Comparison of ENCODE assay signal across 8 cellular contexts in genomic region chr16:3645504-3646347, GRCh38. TPM values are rescaled to one million over a fixed set of nuclear protein-coding genes. Genes with fewer than 3 reads are reported as not detected.
A peak's percentile ranks its signal among the peaks of the same experiment; 100 is the strongest.
DNase-seq lines count a peak whose midpoint lies in the region; ATAC-seq and TF ChIP-seq lines count a peak whose summit lies in the region.

No MANE protein-coding gene starts in this region.

- H3K36me3 Mint-ChIP-seq in brain = peaks cover 11% of the 10 kb centered on the region

- peaks cover 25% of the 10 kb centered on the region for H3K4me1 Mint-ChIP-seq in brain

- H3K4me3 Mint-ChIP-seq in brain = peak overlapping the region; percentile 2 to 69 (median 43)

- no peak overlapping the region for H2AFZ ChIP-seq in OCI-LY7 (ENCODE audit: low read length)

- H3K9me3 Mint-ChIP-seq in brain = peaks cover 0 to 4% (median 0%) of the 10 kb centered on the region in 5 experiments

- TF ChIP-seq CTCF in 22Rv1 (IDR thresholded peaks at IDR 0.05) = peak; percentile 5; the same call in 1 of the 2 replicates
- no peak for TF ChIP-seq CTCF in brain (conservative IDR thresholded peaks at IDR 0.05)
- TF ChIP-seq CTCF in OCI-LY7 (conservative IDR thresholded peaks at IDR 0.05; ENCODE audit: low read length) = no peak

- H3K36me3 ChIP-seq in H7 (replicated peaks; ENCODE audit: control insufficient read depth, insufficient read depth, low read length) = no peaks in the 10 kb centered on the region; the same call in 1 of the 2 replicates
- peaks cover 1 to 16% of the 10 kb centered on the region in 2 donors for H3K36me3 ChIP-seq in muscle layer of duodenum (ENCODE audit: control insufficient read depth in 1 of 2, insufficient read depth in 2 of 2, low read length in 2 of 2)
- H3K36me3 ChIP-seq in OCI-LY7 (ENCODE audit: insufficient read depth, low read length) = peaks cover 19% of the 10 kb centered on the region; the same call in 1 of the 2 replicates

- no peaks in the 10 kb centered on the region for H3K9me2 ChIP-seq in OCI-LY7 (ENCODE audit: insufficient read depth, low read length)

- peaks cover 3% of the 10 kb centered on the region for H3K27me3 Mint-ChIP-seq in brain

- no peaks in the 10 kb centered on the region for H3K79me2 ChIP-seq in OCI-LY7 (ENCODE audit: insufficient read depth, low read depth, low read length)

- peaks cover 0 to 3% of the 10 kb centered on the region in 2 donors for H3K4me1 ChIP-seq in muscle layer of duodenum (ENCODE audit: control insufficient read depth in 1 of 2, insufficient read depth in 2 of 2, low read length in 2 of 2)
- no peaks in the 10 kb centered on the region for H3K4me1 ChIP-seq in OCI-LY7 (ENCODE audit: insufficient read depth, low read length, poor library complexity, severe bottlenecking)

- H3K9me3 ChIP-seq in muscle layer of duodenum (ENCODE audit: control insufficient read depth in 1 of 2, low read length in 2 of 2) = no peaks in the 10 kb centered on the region
- H3K9me3 ChIP-seq in OCI-LY7 (ENCODE audit: low read length) = no peaks in the 10 kb centered on the region

- H3K27ac Mint-ChIP-seq in brain = peak overlapping the region; percentile 22 to 98 (median 89)

- no TSS peak for BruUV-seq in OCI-LY7 (replicated peaks; lab: Mats Ljungman, UMichigan)

- POLR2A ChIA-PET in OCI-LY7 (lab: Charles Lee) = interaction anchor here (1.2 kb wide), 1 partner anchor 19 kb away, joined by 4 read pairs; no protein-coding TSS in a partner anchor

- peak; percentile 92 for DNase-seq in H7
- DNase-seq in OCI-LY7 (ENCODE audit: low spot score) = no peak
- no peak for DNase-seq in glomerular visceral epithelial cell (ENCODE audit: extremely low spot score)
- no peak for DNase-seq in cerebellum (ENCODE audit: low spot score)

- H4K20me1 ChIP-seq in OCI-LY7 (ENCODE audit: insufficient read depth, low read length) = no peaks in the 10 kb centered on the region

- H3K4me3 ChIP-seq in H7 (ENCODE audit: insufficient read depth, low read depth, low read length) (no peak overlapping the region), muscle layer of duodenum (ENCODE audit: low read depth in 1 of 2, low read length in 2 of 2) (no peak overlapping the region), OCI-LY7 (ENCODE audit: low read depth, low read length, poor library complexity, severe bottlenecking) (no peak overlapping the region)

- no peak for ATAC-seq in HG02588 (IDR thresholded peaks at IDR 0.05; ENCODE audit: unreplicated experiment)

- H3K27ac ChIP-seq in 22Rv1 (peak overlapping the region; percentile 95), muscle layer of duodenum (ENCODE audit: low read length) (peak overlapping the region; percentile 52), OCI-LY7 (ENCODE audit: low read depth, low read length, poor library complexity, severe bottlenecking) (no peak overlapping the region)

- intact Hi-C loops in OCI-LY7 (cut with micrococcal nuclease; ENCODE audit: unreplicated experiment) = no loop called here

- CTCF ChIA-PET in OCI-LY7 (lab: Charles Lee; ENCODE audit: unreplicated experiment) = no interaction called here

- no peak overlapping the region for H3K4me2 ChIP-seq in OCI-LY7 (ENCODE audit: low read length)

- no peaks in the 10 kb centered on the region for H3K27me3 ChIP-seq in H7 (ENCODE audit: control insufficient read depth, insufficient read depth, low read length)
- H3K27me3 ChIP-seq in muscle layer of duodenum (ENCODE audit: low read depth, low read length) = no peaks in the 10 kb centered on the region

RNA-seq across cellular contexts. Expression of gene DNASE1, which starts 8.8 kb away (rescaled TPM):
- 13.8 and 23.7 TPM in 2 replicates for total RNA-seq in H7 (2014; rRNA removed; shearing (Covaris generic))
- polyA plus RNA-seq in brain (ENCODE audit: insufficient read depth, low read depth, low replicate concordance) = 8.3 TPM
- 38.3 and 45.5 TPM in 2 replicates for total RNA-seq in OCI-LY7 (2014; rRNA removed; shearing (Covaris generic))
- total RNA-seq in OCI-LY7 (2022) (75.4 and 84.8 TPM in 2 replicates), cerebellum (60.1 TPM)

RNA-seq across cellular contexts. Expression of gene SLX4, which starts 34.3 kb away (rescaled TPM):
- total RNA-seq in H7 (2014; rRNA removed; shearing (Covaris generic)) = 8.4 and 11.3 TPM in 2 replicates
- polyA plus RNA-seq in brain (ENCODE audit: insufficient read depth, low read depth, low replicate concordance) = 6.3 TPM
- 13.2 and 13.7 TPM in 2 replicates for total RNA-seq in OCI-LY7 (2014; rRNA removed; shearing (Covaris generic))
- total RNA-seq in OCI-LY7 (2022) (35.7 and 40.0 TPM in 2 replicates), cerebellum (12.2 TPM)
